ENCODE assay signal across 20 cellular contexts in the genomic region with DNA sequence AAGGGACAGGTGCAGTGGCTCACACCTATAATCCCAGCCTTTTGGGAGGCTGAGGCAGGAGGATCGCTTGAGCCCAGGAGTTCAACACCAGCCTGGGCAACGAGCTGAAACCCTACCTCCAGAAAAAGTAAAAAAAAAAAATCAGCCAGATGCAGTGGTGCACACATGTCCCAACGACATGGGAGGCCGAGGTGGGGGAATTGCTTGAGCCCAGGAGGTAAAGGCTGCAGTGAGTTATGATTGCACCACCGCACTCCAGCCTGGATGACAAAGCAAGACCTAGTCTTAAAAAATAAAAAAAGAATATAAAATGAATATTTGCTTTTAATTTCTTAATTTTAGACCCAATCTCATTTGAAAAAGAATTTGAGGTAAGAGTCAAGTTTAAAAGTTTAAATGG.
DNase-seq lines count a peak whose midpoint lies in the region; ATAC-seq and TF ChIP-seq lines count a peak whose summit lies in the region.
"Had no signal": no experiment of that assay in that cellular context is flagged by ENCODE, and none has a peak within 500 bp of the region (broad histone marks: within the 10 kb centered on the region; RNA-seq: fewer than 3 reads in every experiment).

No MANE protein-coding gene starts in this region.

- H3K79me2 ChIP-seq in ACC112 (ENCODE audit: control insufficient read depth, insufficient read depth, low read length, unreplicated experiment): peaks cover 60% of the 10 kb centered on the region

- DNase-seq in dorsolateral prefrontal cortex (no peak), thoracic aorta (ENCODE audit: low spot score) (no peak), CD14-positive monocyte (ENCODE audit: low spot score) (no peak)
- DNase-seq: CD4-positive, CD25-positive, alpha-beta regulatory T cell; COR-L47; DMS79; MV-4-11; NCI-H1105 treated with DMSO at 0.1 percent for 48 hours; NCI-H2029 treated with DMSO at 0.1 percent for 48 hours; NCI-H226; NCI-H510A treated with DMSO at 0.1 percent for 48 hours; NCI-H748 treated with DMSO at 0.1 percent for 48 hours had no signal

- H3K4me3 ChIP-seq in ACC112 (ENCODE audit: low read depth, low read length): no peak overlapping the region
- H3K4me3 ChIP-seq in dorsolateral prefrontal cortex: no peak overlapping the region
- H3K4me3 ChIP-seq in thoracic aorta: no peak overlapping the region
- H3K4me3 ChIP-seq: A549 had no signal

- H3K36me3 Mint-ChIP-seq in nephron (ENCODE audit: low read depth) (peaks cover 31% of the 10 kb centered on the region), CD14-positive monocyte (peaks cover 15 to 16% of the 10 kb centered on the region in 2 donors)
- H3K36me3 Mint-ChIP-seq: CD4-positive, CD25-positive, alpha-beta regulatory T cell; IgD-negative memory B cell had no signal

- H3K36me3 ChIP-seq in ACC112 (ENCODE audit: insufficient read depth, low read length) (peaks cover 13% of the 10 kb centered on the region), thoracic aorta (no peaks in the 10 kb centered on the region)
- H3K36me3 ChIP-seq: BE2C had no signal

- H3K27me3 Mint-ChIP-seq in nephron (ENCODE audit: low read depth) (no peaks in the 10 kb centered on the region), CD14-positive monocyte (ENCODE audit: low read depth in 3 of 3) (peaks cover 0 to 4% (median 0%) of the 10 kb centered on the region in 3 donors)
- H3K27me3 Mint-ChIP-seq: CD4-positive, CD25-positive, alpha-beta regulatory T cell; IgD-negative memory B cell had no signal

- peaks cover 62% of the 10 kb centered on the region for H3K4me1 ChIP-seq in ACC112 (ENCODE audit: control insufficient read depth, insufficient read depth, low read length, unreplicated experiment)
- H3K4me1 ChIP-seq in thoracic aorta (ENCODE audit: control insufficient read depth in 1 of 2, low read depth in 2 of 2): peaks cover 42 to 79% of the 10 kb centered on the region in 2 donors
- H3K4me1 ChIP-seq: BE2C had no signal

- H3K9me3 Mint-ChIP-seq in nephron (peaks cover 7% of the 10 kb centered on the region), CD14-positive monocyte (peaks cover 5 to 16% (median 10%) of the 10 kb centered on the region in 7 donors)

- peaks cover 40% of the 10 kb centered on the region for H3K4me1 Mint-ChIP-seq in nephron
- peaks cover 6% of the 10 kb centered on the region for H3K4me1 Mint-ChIP-seq in CD14-positive monocyte
- H3K4me1 Mint-ChIP-seq: CD4-positive, CD25-positive, alpha-beta regulatory T cell; IgD-negative memory B cell had no signal

- peak overlapping the region in 2 of 3 experiments; percentile 84 to 92 for H3K27ac Mint-ChIP-seq in nephron
- H3K27ac Mint-ChIP-seq in CD14-positive monocyte: no peak overlapping the region
- H3K27ac Mint-ChIP-seq: CD4-positive, CD25-positive, alpha-beta regulatory T cell; IgD-negative memory B cell had no signal

- H3K4me3 Mint-ChIP-seq in nephron (no peak overlapping the region), CD14-positive monocyte (no peak overlapping the region)
- H3K4me3 Mint-ChIP-seq: CD4-positive, CD25-positive, alpha-beta regulatory T cell; IgD-negative memory B cell had no signal

- H3K27me3 ChIP-seq in ACC112 (ENCODE audit: insufficient read depth, low read length): no peaks in the 10 kb centered on the region
- H3K27me3 ChIP-seq in dorsolateral prefrontal cortex: no peaks in the 10 kb centered on the region
- no peaks in the 10 kb centered on the region for H3K27me3 ChIP-seq in thoracic aorta (replicated peaks; ENCODE audit: insufficient read depth)
- H3K27me3 ChIP-seq: BE2C had no signal

- H3K27ac ChIP-seq in ACC112 (ENCODE audit: low read depth, low read length) (peak overlapping the region; percentile 12; the same call in 1 of the 2 replicates), dorsolateral prefrontal cortex (peak overlapping the region in 33 of 59 donors; percentile 0 to 81 (median 47)), thoracic aorta (peak overlapping the region; percentile 79 to 83)
- H3K27ac ChIP-seq: RWPE1 had no signal

- intact Hi-C loops in dorsolateral prefrontal cortex (cut with DNase I) (no loop called here), CD14-positive monocyte (cut with micrococcal nuclease) (no loop called here)

- no peak overlapping the region for H2AFZ ChIP-seq in ACC112 (ENCODE audit: low read length, unreplicated experiment)

- no peaks in the 10 kb centered on the region for H3K9me3 ChIP-seq in thoracic aorta
- H3K9me3 ChIP-seq: BE2C had no signal

- no peak for ATAC-seq in thoracic aorta (ENCODE audit: insufficient number of reproducible peaks, low FRiP score, low read depth)
- no peak for ATAC-seq in HG03520 (IDR thresholded peaks at IDR 0.05; ENCODE audit: unreplicated experiment)
- no peak for ATAC-seq in HG03045 (IDR thresholded peaks at IDR 0.05; ENCODE audit: unreplicated experiment)
- ATAC-seq: A549 had no signal

- TF ChIP-seq CTCF in dorsolateral prefrontal cortex (IDR thresholded peaks at IDR 0.05 in 54 of 56, conservative IDR thresholded peaks at IDR 0.05 in 2 of 56; ENCODE audit: low read depth in 1 of 56, partially characterized antibody in 56 of 56) (no peak), nephron (IDR thresholded peaks at IDR 0.05; ENCODE audit: unreplicated experiment in 3 of 3) (no peak), thoracic aorta (IDR thresholded peaks at IDR 0.05) (no peak), CD14-positive monocyte (IDR thresholded peaks at IDR 0.05) (no peak)

Comparison
In these comparisons a context has a peak if more than half of its experiments do, and no peak if none do; other contexts are left out.
1. H3K27ac ChIP-seq: peak in every context shown above with its lines; median percentile 81 in thoracic aorta; 47 in dorsolateral prefrontal cortex; 12 in ACC112.
2. H3K27ac Mint-ChIP-seq: peak in nephron (2 of 3); none in CD14-positive monocyte (0 of 7).